ENCODE assay signal across 9 cellular contexts in genomic region chr12:118052324-118053070, GRCh38. TPM values are rescaled to one million over a fixed set of nuclear protein-coding genes. Genes with fewer than 3 reads are reported as not detected.
DNase-seq lines count a peak whose midpoint lies in the region; ATAC-seq, FAIRE-seq and TF ChIP-seq lines count a peak whose summit lies in the region.
"Had no signal": no experiment of that assay in that cellular context is flagged by ENCODE, and none has a peak within 500 bp of the region (broad histone marks: within the 10 kb centered on the region; RNA-seq: fewer than 3 reads in every experiment).

No MANE protein-coding gene starts in this region.

- H3K4me3 Mint-ChIP-seq in stimulated activated naive CD8-positive, alpha-beta T cell treated with anti-CD3 and anti-CD28 coated beads, Interleukin-15, amount 100 ng/mL, for 72 hours, result peak overlapping the region in 1 of 2 donors; percentile 31

- no peaks in the 10 kb centered on the region for H3K27me3 Mint-ChIP-seq in stimulated activated naive CD8-positive, alpha-beta T cell treated with anti-CD3 and anti-CD28 coated beads, Interleukin-15, amount 100 ng/mL, for 72 hours

- ATAC-seq in stimulated activated naive CD8-positive, alpha-beta T cell treated with anti-CD3 and anti-CD28 coated beads, Interleukin-15, amount 100 ng/mL, for 72 hours, result peak; percentile 76
- no peak for ATAC-seq in HG02885 (IDR thresholded peaks at IDR 0.05; ENCODE audit: poor library complexity, unreplicated experiment)
- no peak for ATAC-seq in HG03469 (IDR thresholded peaks at IDR 0.05; ENCODE audit: unreplicated experiment)

- no peaks in the 10 kb centered on the region for H3K9me3 Mint-ChIP-seq in stimulated activated naive CD8-positive, alpha-beta T cell treated with anti-CD3 and anti-CD28 coated beads, Interleukin-15, amount 100 ng/mL, for 72 hours

- H3K27me3 ChIP-seq in BJ (ENCODE audit: control insufficient read depth, insufficient read depth, low read length) (no peaks in the 10 kb centered on the region), bronchial epithelial cell (ENCODE audit: control insufficient read depth, insufficient read depth, low read length) (no peaks in the 10 kb centered on the region)

- TF ChIP-seq CTCF in BJ (IDR thresholded peaks at IDR 0.05; ENCODE audit: insufficient read depth, low read depth, low read length) (no peak), bronchial epithelial cell (IDR thresholded peaks at IDR 0.05; ENCODE audit: insufficient read depth, low read length, severe bottlenecking) (no peak)

- FAIRE-seq in bronchial epithelial cell (lab: Jason Lieb, UNC), result peak; percentile 40
- FAIRE-seq: islet of Langerhans had no signal

- H3K27ac Mint-ChIP-seq in stimulated activated naive CD8-positive, alpha-beta T cell treated with anti-CD3 and anti-CD28 coated beads, Interleukin-15, amount 100 ng/mL, for 72 hours, result peak overlapping the region in 1 of 2 donors; percentile 20

- POLR2A ChIA-PET in BJ (lab: Charles Lee), result no interaction called here

- DNase-seq in BJ (ENCODE audit: low read depth) (peak; percentile 96), M059J (ENCODE audit: low read depth) (peak; percentile 99), bronchial epithelial cell (ENCODE audit: low read depth) (peak; percentile 96), left kidney (ENCODE audit: low read depth, low spot score) (peak; percentile 59)
- DNase-seq in stimulated activated naive CD8-positive, alpha-beta T cell treated with anti-CD3 and anti-CD28 coated beads, Interleukin-15, amount 100 ng/mL, for 72 hours, result peak in 1 of 2 donors; percentile 46
- no peak for DNase-seq in activated effector memory CD4-positive, alpha-beta T cell treated with Interleukin-2 at 50 U/mL for 16 hours

- H3K36me3 ChIP-seq in BJ (ENCODE audit: control insufficient read depth, insufficient read depth, low read length), result peaks cover 2% of the 10 kb centered on the region; the same call in 1 of the 2 replicates
- H3K36me3 ChIP-seq in bronchial epithelial cell (ENCODE audit: control insufficient read depth, insufficient read depth, low read length), result peaks cover 3% of the 10 kb centered on the region

- H3K4me1 Mint-ChIP-seq in stimulated activated naive CD8-positive, alpha-beta T cell treated with anti-CD3 and anti-CD28 coated beads, Interleukin-15, amount 100 ng/mL, for 72 hours, result peaks cover 35% of the 10 kb centered on the region

- CTCF ChIA-PET in BJ (lab: Yijun Ruan, JAX), result interaction anchor here (1.2 kb wide), 1 partner anchor 18 kb away, joined by 4 read pairs; no protein-coding TSS in a partner anchor

- H3K4me3 ChIP-seq in BJ (ENCODE audit: low read depth, low read length) (no peak overlapping the region), bronchial epithelial cell (ENCODE audit: low read depth, low read length) (no peak overlapping the region)

RNA-seq across cellular contexts. Expression of gene WSB2, which starts 8.5 kb away (rescaled TPM):
- 156 and 234 TPM in 2 replicates for polyA plus RNA-seq in BJ (2011; rRNA removed)
- 238 and 393 TPM in 2 replicates for polyA minus RNA-seq in BJ (2011; rRNA and poly(A)+ RNA removed)
- 116 and 133 TPM in 2 replicates for total RNA-seq in M059J (2014; rRNA removed; shearing (Covaris generic))
- 125 and 234 TPM in 2 replicates for total RNA-seq in bronchial epithelial cell

RNA-seq across cellular contexts. Expression of gene RFC5, which starts 36.0 kb away (rescaled TPM):
- polyA plus RNA-seq in BJ (2011; rRNA removed), result 11.5 and 13.3 TPM in 2 replicates
- 6.8 and 7.8 TPM in 2 replicates for polyA minus RNA-seq in BJ (2011; rRNA and poly(A)+ RNA removed)
- total RNA-seq in M059J (2014; rRNA removed; shearing (Covaris generic)), result 54.4 and 71.2 TPM in 2 replicates
- 6.1 and 7.4 TPM in 2 replicates for total RNA-seq in bronchial epithelial cell

RNA-seq across cellular contexts. Expression of gene VSIG10, which starts 51.3 kb away (rescaled TPM):
- 9.3 and 11.3 TPM in 2 replicates for polyA plus RNA-seq in BJ (2011; rRNA removed)
- 14.4 and 22.8 TPM in 2 replicates for polyA minus RNA-seq in BJ (2011; rRNA and poly(A)+ RNA removed)
- 17.6 and 20.9 TPM in 2 replicates for total RNA-seq in M059J (2014; rRNA removed; shearing (Covaris generic))
- 20.0 and 23.0 TPM in 2 replicates for total RNA-seq in bronchial epithelial cell
